In genomic region chr1:22376976-22377375, GRCh38 we compare ENCODE assay signal across 17 cellular contexts.
"Had no signal": no experiment of that assay in that cellular context is flagged by ENCODE, and none has a peak within 500 bp of the region (broad histone marks: within the 10 kb centered on the region; RNA-seq: fewer than 3 reads in every experiment).

No MANE protein-coding gene starts in this region.

- DNase-seq: activated CD4-positive, alpha-beta memory T cell treated with anti-CD3 and anti-CD28 coated beads, Interleukin-2, amount 10 ng/mL, durations not matched to agents 7 days and 5 days; activated CD4-positive, alpha-beta T cell treated with anti-CD3 and anti-CD28 coated beads for 36 hours; activated effector memory CD4-positive, alpha-beta T cell treated with Interleukin-2 at 50 U/mL for 16 hours; activated naive CD4-positive, alpha-beta T cell treated with anti-CD3 and anti-CD28 coated beads, Interleukin-2, amount 50 U/mL, for 16 hours; activated T-cell treated with anti-CD3 and anti-CD28 coated beads, Interleukin-2, amount 50 U/mL, for 24 hours; hippocampal formation; kidney; left ventricle myocardium inferior; posterior cingulate gyrus; retina; stimulated activated CD4-positive, alpha-beta T cell treated with anti-CD3 and anti-CD28 coated beads, Interleukin-2, amount 100 ng/mL, for 48 hours; T1000; thyroid gland; WERI-Rb-1 had no signal

- H3K4me1 ChIP-seq: left ventricle myocardium inferior, thyroid gland had no signal

- H3K4me3 ChIP-seq: cardiac muscle cell, left ventricle myocardium inferior, thyroid gland had no signal

- H3K36me3 ChIP-seq: cardiac muscle cell, left ventricle myocardium inferior, thyroid gland, WERI-Rb-1 had no signal

- H3K27ac ChIP-seq: cardiac muscle cell, left ventricle myocardium inferior, thyroid gland, WERI-Rb-1 had no signal

- H3K4me1 Mint-ChIP-seq: activated CD4-positive, alpha-beta memory T cell treated with anti-CD3 and anti-CD28 coated beads, Interleukin-2, amount 10 ng/mL, durations not matched to agents 7 days and 5 days; activated CD4-positive, alpha-beta T cell treated with anti-CD3 and anti-CD28 coated beads for 36 hours; stimulated activated memory B cell treated with anti-CD40 and anti-IgM and Interleukin-4, amounts not matched to agents 10 μg/mL and 1 μg/mL and 100 μg/mL, for 72 hours had no signal

- ATAC-seq: activated CD4-positive, alpha-beta T cell treated with anti-CD3 and anti-CD28 coated beads for 36 hours; natural killer cell treated with Interleukin-12 subunit alpha and Interleukin-12 subunit beta and Interleukin-15 and Interleukin-18, amount 100 ng/mL, for 72 hours; stimulated activated memory B cell treated with anti-CD40 and anti-IgM and Interleukin-4, amounts not matched to agents 10 μg/mL and 1 μg/mL and 100 μg/mL, for 72 hours had no signal

- H3K9me3 ChIP-seq: thyroid gland had no signal

- H3K36me3 Mint-ChIP-seq: natural killer cell treated with Interleukin-12 subunit alpha and Interleukin-12 subunit beta and Interleukin-15 and Interleukin-18, amount 100 ng/mL, for 72 hours; stimulated activated memory B cell treated with anti-CD40 and anti-IgM and Interleukin-4, amounts not matched to agents 10 μg/mL and 1 μg/mL and 100 μg/mL, for 72 hours had no signal

- H3K4me3 Mint-ChIP-seq: activated CD4-positive, alpha-beta memory T cell treated with anti-CD3 and anti-CD28 coated beads, Interleukin-2, amount 10 ng/mL, durations not matched to agents 7 days and 5 days; activated CD4-positive, alpha-beta T cell treated with anti-CD3 and anti-CD28 coated beads for 36 hours; activated T-cell treated with anti-CD3 and anti-CD28 coated beads, Interleukin-2, amount 50 U/mL, for 24 hours; natural killer cell treated with Interleukin-12 subunit alpha and Interleukin-12 subunit beta and Interleukin-15 and Interleukin-18, amount 100 ng/mL, for 72 hours; stimulated activated memory B cell treated with anti-CD40 and anti-IgM and Interleukin-4, amounts not matched to agents 10 μg/mL and 1 μg/mL and 100 μg/mL, for 72 hours had no signal

- H3K9me3 Mint-ChIP-seq: activated CD4-positive, alpha-beta memory T cell treated with anti-CD3 and anti-CD28 coated beads, Interleukin-2, amount 10 ng/mL, durations not matched to agents 7 days and 5 days; activated T-cell treated with anti-CD3 and anti-CD28 coated beads, Interleukin-2, amount 50 U/mL, for 24 hours; natural killer cell treated with Interleukin-12 subunit alpha and Interleukin-12 subunit beta and Interleukin-15 and Interleukin-18, amount 100 ng/mL, for 72 hours had no signal

- H3K27me3 ChIP-seq: thyroid gland had no signal

- H3K27ac Mint-ChIP-seq: activated CD4-positive, alpha-beta memory T cell treated with anti-CD3 and anti-CD28 coated beads, Interleukin-2, amount 10 ng/mL, durations not matched to agents 7 days and 5 days; activated CD4-positive, alpha-beta T cell treated with anti-CD3 and anti-CD28 coated beads for 36 hours; activated T-cell treated with anti-CD3 and anti-CD28 coated beads, Interleukin-2, amount 50 U/mL, for 24 hours; natural killer cell treated with Interleukin-12 subunit alpha and Interleukin-12 subunit beta and Interleukin-15 and Interleukin-18, amount 100 ng/mL, for 72 hours; stimulated activated memory B cell treated with anti-CD40 and anti-IgM and Interleukin-4, amounts not matched to agents 10 μg/mL and 1 μg/mL and 100 μg/mL, for 72 hours had no signal
